ENCODE assay signal across 9 cellular contexts in genomic region chr14:91508105-91508504, GRCh38. TPM values are rescaled to one million over a fixed set of nuclear protein-coding genes. Genes with fewer than 3 reads are reported as not detected.
DNase-seq lines count a peak whose midpoint lies in the region; ATAC-seq and TF ChIP-seq lines count a peak whose summit lies in the region.
"Had no signal": no experiment of that assay in that cellular context is flagged by ENCODE, and none has a peak within 500 bp of the region (broad histone marks: within the 10 kb centered on the region; RNA-seq: fewer than 3 reads in every experiment).

No MANE protein-coding gene starts in this region.

- no peak for DNase-seq in GM12864 (ENCODE audit: low read depth)
- no peak for DNase-seq in SJSA1 (ENCODE audit: low read depth in 1 of 2, low spot score in 2 of 2)
- no peak for DNase-seq in fibroblast of mammary gland (ENCODE audit: low read depth)
- no peak for DNase-seq in sigmoid colon
- DNase-seq in omental fat pad (ENCODE audit: low spot score) = no peak
- DNase-seq in adrenal gland = no peak
- DNase-seq: cortex of kidney had no signal

- H3K9me3 ChIP-seq in SJSA1 (replicated peaks) = no peaks in the 10 kb centered on the region
- H3K9me3 ChIP-seq in sigmoid colon = no peaks in the 10 kb centered on the region
- H3K9me3 ChIP-seq in adrenal gland (replicated peaks in 1 of 3) = no peaks in the 10 kb centered on the region

- TF ChIP-seq POLR2A in sigmoid colon (IDR thresholded peaks at IDR 0.05) = no peak
- no peak for TF ChIP-seq POLR2A in adrenal gland (IDR thresholded peaks at IDR 0.05)

- H3K27me3 ChIP-seq in SJSA1 (replicated peaks) (no peaks in the 10 kb centered on the region), sigmoid colon (no peaks in the 10 kb centered on the region), adrenal gland (no peaks in the 10 kb centered on the region)

- ATAC-seq in esophagus mucosa (no peak), omental fat pad (ENCODE audit: low FRiP score) (no peak), GM18517 (IDR thresholded peaks at IDR 0.05; ENCODE audit: unreplicated experiment) (no peak)

- H3K27ac ChIP-seq in SJSA1 (no peak overlapping the region), sigmoid colon (peak overlapping the region; percentile 99 to 100 (median 100)), adrenal gland (no peak overlapping the region)

- no peak for TF ChIP-seq EP300 in sigmoid colon (IDR thresholded peaks at IDR 0.05)

- H3K4me1 ChIP-seq in SJSA1 (replicated peaks) (peaks cover 8% of the 10 kb centered on the region), sigmoid colon (peaks cover 0 to 55% (median 46%) of the 10 kb centered on the region in 4 donors), adrenal gland (replicated peaks in 1 of 2) (peaks cover 7 to 41% of the 10 kb centered on the region in 2 donors)

- peaks cover 41% of the 10 kb centered on the region for H3K36me3 ChIP-seq in SJSA1
- H3K36me3 ChIP-seq in sigmoid colon = peaks cover 0 to 13% (median 0%) of the 10 kb centered on the region in 4 donors
- no peaks in the 10 kb centered on the region for H3K36me3 ChIP-seq in adrenal gland (replicated peaks in 1 of 2)

- intact Hi-C loops in sigmoid colon (cut with DNase I) (loop anchor here (5.0 to 10.0 kb wide), 2 partner anchors 446 to 597 kb away; partner anchors contain the start of genes ATXN3 and RPS6KA5), adrenal gland (cut with DNase I) (no loop called here)

- peak overlapping the region; percentile 95 for H3K4me3 ChIP-seq in GM12864 (ENCODE audit: low read depth, low read length)
- H3K4me3 ChIP-seq in SJSA1 = peak overlapping the region; percentile 78
- peak overlapping the region; percentile 92 for H3K4me3 ChIP-seq in fibroblast of mammary gland (ENCODE audit: control insufficient read depth, low read depth, low read length)
- peak overlapping the region in 3 of 4 donors; percentile 86 to 100 (median 99) for H3K4me3 ChIP-seq in sigmoid colon
- peak overlapping the region in 2 of 4 donors; percentile 2 to 83 for H3K4me3 ChIP-seq in adrenal gland

- WGBS in sigmoid colon, 2 donors = 3 to 19% methylated on average over 2 of the region's 2 CpGs
- WGBS in adrenal gland, 4 donors = 11 to 24% (median 19%) methylated on average over 2 of the region's 2 CpGs

- TF ChIP-seq CTCF in GM12864 (IDR thresholded peaks at IDR 0.05; ENCODE audit: low read depth, low read length, missing control alignments) (no peak), fibroblast of mammary gland (conservative IDR thresholded peaks at IDR 0.05; ENCODE audit: control insufficient read depth, insufficient read depth, low read depth, low read length) (no peak), sigmoid colon (IDR thresholded peaks at IDR 0.05) (no peak), omental fat pad (IDR thresholded peaks at IDR 0.05) (no peak), adrenal gland (IDR thresholded peaks at IDR 0.05) (no peak)

RNA-seq across cellular contexts. Expression of gene PPP4R3A, which starts 2.0 kb away (rescaled TPM):
- 34.6 and 61.8 TPM in 2 replicates for total RNA-seq in SJSA1 (2014; rRNA removed; shearing (Covaris generic))
- total RNA-seq in sigmoid colon (10 to 100 TPM; 69.6 to 78.9 (median 75.1) TPM), esophagus mucosa (49.7 TPM), omental fat pad (10 to 100 TPM; 55.2 to 87.1 (median 79.5) TPM), adrenal gland (10 to 100 TPM; 28.1 to 64.3 (median 52.6) TPM)
- polyA plus RNA-seq in sigmoid colon (10 to 100 TPM; 46.2 to 92.2 (median 68.7) TPM), adrenal gland (10 to 100 TPM; 35.4 to 55.4 (median 51.1) TPM)

Comparison
In these comparisons a context has a peak if more than half of its experiments do, and no peak if none do; other contexts are left out.
1. H3K27ac ChIP-seq: peak in sigmoid colon (4 of 4); none in SJSA1 (single experiment) and adrenal gland (0 of 5).